In the genomic region with DNA sequence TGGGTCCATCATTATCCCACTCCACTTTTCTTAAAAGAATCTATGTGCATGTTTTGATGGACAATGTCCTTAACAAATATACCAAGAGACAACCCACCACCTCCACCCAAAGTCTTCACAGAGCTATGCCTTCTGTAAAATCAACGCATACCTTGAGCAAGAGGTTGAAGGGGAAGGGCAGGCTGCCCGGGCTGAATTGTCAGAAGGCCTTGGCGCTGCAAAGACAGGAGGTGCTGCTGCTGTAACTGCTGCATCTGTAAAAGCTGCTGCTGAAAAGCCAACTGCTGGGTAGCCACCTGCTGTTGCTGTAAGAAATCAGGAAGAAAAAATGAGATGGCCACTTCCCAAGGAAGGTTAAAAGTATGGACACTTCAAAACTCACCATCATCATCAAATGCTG, we compare ENCODE assay signal across 17 cellular contexts.
DNase-seq lines count a peak whose midpoint lies in the region; ATAC-seq and TF ChIP-seq lines count a peak whose summit lies in the region.
"Had no signal": no experiment of that assay in that cellular context is flagged by ENCODE, and none has a peak within 500 bp of the region (broad histone marks: within the 10 kb centered on the region; RNA-seq: fewer than 3 reads in every experiment).

No MANE protein-coding gene starts in this region.

- H3K4me3 Mint-ChIP-seq in activated T-cell treated with anti-CD3 and anti-CD28 coated beads, Interleukin-2, amount 50 U/mL, for 72 hours, result peak overlapping the region; percentile 10 to 82
- peak overlapping the region; percentile 41 for H3K4me3 Mint-ChIP-seq in activated naive CD8-positive, alpha-beta T cell treated with anti-CD3 and anti-CD28 coated beads, Interleukin-2, amount 50 U/mL, for 24 hours
- H3K4me3 Mint-ChIP-seq in memory B cell, result no peak overlapping the region

- TF ChIP-seq POLR2A in stomach (IDR thresholded peaks at IDR 0.05), result no peak

- intact Hi-C loops in stomach (cut with DNase I; ENCODE audit: low total_unique reads), result no loop called here

- H3K36me3 ChIP-seq in stomach, result peaks cover 30 to 76% (median 69%) of the 10 kb centered on the region in 4 donors

- TF ChIP-seq EP300 in stomach (IDR thresholded peaks at IDR 0.05), result no peak

- no peak for ATAC-seq in activated T-cell treated with anti-CD3 and anti-CD28 coated beads, Interleukin-2, amount 50 U/mL, for 72 hours (replicated peaks in 1 of 2)
- no peak for ATAC-seq in activated naive CD8-positive, alpha-beta T cell treated with anti-CD3 and anti-CD28 coated beads, Interleukin-2, amount 50 U/mL, for 24 hours
- no peak for ATAC-seq in memory B cell (ENCODE audit: low read depth)
- ATAC-seq: A549; K562; PC-3; right lobe of liver; stimulated activated naive CD8-positive, alpha-beta T cell treated with anti-CD3 and anti-CD28 coated beads, Interleukin-15, amount 100 ng/mL, for 72 hours had no signal

- H3K4me3 ChIP-seq in stomach, result no peak overlapping the region
- H3K4me3 ChIP-seq: A549, K562, right lobe of liver had no signal

- peak overlapping the region; percentile 90 for H3K27ac Mint-ChIP-seq in activated T-cell treated with anti-CD3 and anti-CD28 coated beads, Interleukin-2, amount 50 U/mL, for 72 hours
- H3K27ac Mint-ChIP-seq in activated naive CD8-positive, alpha-beta T cell treated with anti-CD3 and anti-CD28 coated beads, Interleukin-2, amount 50 U/mL, for 24 hours, result peak overlapping the region; percentile 91
- H3K27ac Mint-ChIP-seq in memory B cell, result peak overlapping the region; percentile 95
- H3K27ac Mint-ChIP-seq: activated T-cell treated with anti-CD3 and anti-CD28 coated beads, Interleukin-2, amount 50 U/mL, for 24 hours had no signal

- H3K4me1 ChIP-seq in stomach, result peaks cover 46 to 82% (median 71%) of the 10 kb centered on the region in 4 donors

- H3K36me3 Mint-ChIP-seq in activated T-cell treated with anti-CD3 and anti-CD28 coated beads, Interleukin-2, amount 50 U/mL, for 72 hours (ENCODE audit: insufficient read depth in 2 of 2), result peaks cover 32 to 52% of the 10 kb centered on the region in 2 donors
- H3K36me3 Mint-ChIP-seq in activated naive CD8-positive, alpha-beta T cell treated with anti-CD3 and anti-CD28 coated beads, Interleukin-2, amount 50 U/mL, for 24 hours (ENCODE audit: low read depth), result peaks cover 91% of the 10 kb centered on the region
- peaks cover 41% of the 10 kb centered on the region for H3K36me3 Mint-ChIP-seq in memory B cell

- TF ChIP-seq CTCF in stomach (IDR thresholded peaks at IDR 0.05), result no peak

- WGBS in stomach, 5 donors, result 50 to 73% (median 68%) methylated on average over 3 of the region's 3 CpGs

- H3K9me3 ChIP-seq in stomach, result no peaks in the 10 kb centered on the region
- H3K9me3 ChIP-seq: A549, right lobe of liver had no signal

- DNase-seq in activated T-cell treated with anti-CD3 and anti-CD28 coated beads, Interleukin-2, amount 50 U/mL, for 72 hours, result no peak
- DNase-seq in activated T-cell treated with anti-CD3 and anti-CD28 coated beads, Interleukin-2, amount 50 U/mL, for 1 hour, result no peak
- no peak for DNase-seq in activated naive CD8-positive, alpha-beta T cell treated with anti-CD3 and anti-CD28 coated beads, Interleukin-2, amount 50 U/mL, for 24 hours
- DNase-seq in memory B cell (ENCODE audit: low spot score in 2 of 2) (no peak), stomach (no peak), hippocampal formation (lab: John Stamatoyannopoulos, UW) (no peak), NCI-H526 treated with DMSO at 0.1 percent for 48 hours (lab: John Stamatoyannopoulos, UW) (no peak), putamen (ENCODE audit: low spot score) (no peak)
- DNase-seq: activated T-cell treated with anti-CD3 and anti-CD28 coated beads, Interleukin-2, amount 50 U/mL, for 24 hours; COR-L47; NCI-H1417; NCI-H446; PC-3; right lobe of liver; stimulated activated naive CD8-positive, alpha-beta T cell treated with anti-CD3 and anti-CD28 coated beads, Interleukin-15, amount 100 ng/mL, for 72 hours had no signal

- peaks cover 90% of the 10 kb centered on the region for H3K4me1 Mint-ChIP-seq in activated T-cell treated with anti-CD3 and anti-CD28 coated beads, Interleukin-2, amount 50 U/mL, for 72 hours (ENCODE audit: low read depth)
- peaks cover 96% of the 10 kb centered on the region for H3K4me1 Mint-ChIP-seq in activated naive CD8-positive, alpha-beta T cell treated with anti-CD3 and anti-CD28 coated beads, Interleukin-2, amount 50 U/mL, for 24 hours
- peaks cover 52% of the 10 kb centered on the region for H3K4me1 Mint-ChIP-seq in memory B cell

- no peaks in the 10 kb centered on the region for H3K27me3 Mint-ChIP-seq in activated T-cell treated with anti-CD3 and anti-CD28 coated beads, Interleukin-2, amount 50 U/mL, for 72 hours (ENCODE audit: low read depth)
- no peaks in the 10 kb centered on the region for H3K27me3 Mint-ChIP-seq in activated naive CD8-positive, alpha-beta T cell treated with anti-CD3 and anti-CD28 coated beads, Interleukin-2, amount 50 U/mL, for 24 hours
- H3K27me3 Mint-ChIP-seq in memory B cell, result no peaks in the 10 kb centered on the region
- H3K27me3 Mint-ChIP-seq: activated T-cell treated with anti-CD3 and anti-CD28 coated beads, Interleukin-2, amount 50 U/mL, for 24 hours; stimulated activated naive CD8-positive, alpha-beta T cell treated with anti-CD3 and anti-CD28 coated beads, Interleukin-15, amount 100 ng/mL, for 72 hours had no signal

- no peaks in the 10 kb centered on the region for H3K27me3 ChIP-seq in stomach
- H3K27me3 ChIP-seq: right lobe of liver had no signal

- peak overlapping the region in 3 of 5 donors; percentile 41 to 81 (median 67) for H3K27ac ChIP-seq in stomach
- H3K27ac ChIP-seq: A549, right lobe of liver had no signal

- no peaks in the 10 kb centered on the region for H3K9me3 Mint-ChIP-seq in activated T-cell treated with anti-CD3 and anti-CD28 coated beads, Interleukin-2, amount 50 U/mL, for 72 hours
- no peaks in the 10 kb centered on the region for H3K9me3 Mint-ChIP-seq in activated naive CD8-positive, alpha-beta T cell treated with anti-CD3 and anti-CD28 coated beads, Interleukin-2, amount 50 U/mL, for 24 hours
- H3K9me3 Mint-ChIP-seq in memory B cell, result no peaks in the 10 kb centered on the region
- H3K9me3 Mint-ChIP-seq: activated T-cell treated with anti-CD3 and anti-CD28 coated beads, Interleukin-2, amount 50 U/mL, for 24 hours; stimulated activated naive CD8-positive, alpha-beta T cell treated with anti-CD3 and anti-CD28 coated beads, Interleukin-15, amount 100 ng/mL, for 72 hours had no signal
